In genomic region chr22:43411981-43412807, GRCh38 we compare ENCODE assay signal across 16 cellular contexts. TPM values are rescaled to one million over a fixed set of nuclear protein-coding genes. Genes with fewer than 3 reads are reported as not detected.
DNase-seq lines count a peak whose midpoint lies in the region; ATAC-seq and TF ChIP-seq lines count a peak whose summit lies in the region.
"Had no signal": no experiment of that assay in that cellular context is flagged by ENCODE, and none has a peak within 500 bp of the region (broad histone marks: within the 10 kb centered on the region; RNA-seq: fewer than 3 reads in every experiment).

Gene MPPED1, plus strand, starts transcription at chr22:43412014. Its CDS starts 12,972 bp downstream, at chr22:43424986.

- H3K9me3 ChIP-seq in iPS-20b (ENCODE audit: insufficient read depth, low read depth, low read length) (no peaks in the 10 kb centered on the region), smooth muscle cell (replicated peaks; ENCODE audit: low read depth) (no peaks in the 10 kb centered on the region), gastrocnemius medialis (no peaks in the 10 kb centered on the region), colonic mucosa (no peaks in the 10 kb centered on the region)
- H3K9me3 ChIP-seq: upper lobe of left lung had no signal

- no peak within 1 kb of the TSS for H2AFZ ChIP-seq in smooth muscle cell (ENCODE audit: low read depth)

- no peak for TF ChIP-seq POLR2A in gastrocnemius medialis (IDR thresholded peaks at IDR 0.05)

- in situ Hi-C loops in gastrocnemius medialis (cut with MboI; ENCODE audit: low sequenced_read_pairs in 4 of 4) = no loop called here

- WGBS in smooth muscle cell (ENCODE audit: low lambda C conversion rate) = 13% methylated on average over 27 of the region's 75 CpGs

- H3K4me2 ChIP-seq in smooth muscle cell = peak within 1 kb of the TSS; percentile 79

- no peaks in the 10 kb centered on the region for H3K4me1 ChIP-seq in iPS-20b (ENCODE audit: insufficient read depth, low read length)
- peaks cover 16% of the 10 kb centered on the region for H3K4me1 ChIP-seq in smooth muscle cell (ENCODE audit: low read depth)
- H3K4me1 ChIP-seq in gastrocnemius medialis = no peaks in the 10 kb centered on the region
- no peaks in the 10 kb centered on the region for H3K4me1 ChIP-seq in colonic mucosa

- peak within 1 kb of the TSS; percentile 47; the same call in 1 of the 2 replicates for H3K4me3 ChIP-seq in iPS-20b (ENCODE audit: low read length)
- H3K4me3 ChIP-seq in smooth muscle cell = no peak within 1 kb of the TSS
- no peak within 1 kb of the TSS for H3K4me3 ChIP-seq in gastrocnemius medialis
- no peak within 1 kb of the TSS for H3K4me3 ChIP-seq in colonic mucosa
- H3K4me3 ChIP-seq: upper lobe of left lung had no signal

- peak; percentile 14 for DNase-seq in NCI-H345 (lab: John Stamatoyannopoulos, UW)
- DNase-seq in NCI-H345 treated with DMSO at 0.1 percent for 48 hours (lab: John Stamatoyannopoulos, UW; ENCODE audit: unreplicated experiment) = no peak
- no peak for DNase-seq in smooth muscle cell (lab: John Stamatoyannopoulos, UW; ENCODE audit: unreplicated experiment)
- DNase-seq in SKM-1 treated with dmso at 0.1 percent for 144 hours (lab: John Stamatoyannopoulos, UW; ENCODE audit: unreplicated experiment) = no peak
- no peak for DNase-seq in gastrocnemius medialis
- DNase-seq in colonic mucosa = no peak
- DNase-seq: ACHN; activated CD8-positive, alpha-beta memory T cell treated with anti-CD3 and anti-CD28 coated beads, Interleukin-2, amount 10 ng/mL, durations not matched to agents 7 days and 5 days; activated gamma-delta T cell; CD8-positive, alpha-beta memory T cell; stimulated activated CD4-positive, alpha-beta T cell treated with anti-CD3 and anti-CD28 coated beads, Interleukin-4, amount 100 ng/mL, for 1 hour had no signal

- intact Hi-C loops in gastrocnemius medialis (cut with DNase I; ENCODE audit: low total_unique reads) = no loop called here
- intact Hi-C loops in colonic mucosa (cut with DNase I) = no loop called here

- peaks cover 65% of the 10 kb centered on the region for H3K27me3 ChIP-seq in iPS-20b (ENCODE audit: insufficient read depth, low read length)
- peaks cover 81% of the 10 kb centered on the region for H3K27me3 ChIP-seq in smooth muscle cell (ENCODE audit: low read depth)
- peaks cover 33 to 58% (median 46%) of the 10 kb centered on the region in 3 donors for H3K27me3 ChIP-seq in gastrocnemius medialis
- H3K27me3 ChIP-seq in colonic mucosa = peaks cover 11% of the 10 kb centered on the region

- H3K27ac ChIP-seq in VCaP = peak within 1 kb of the TSS; percentile 69
- H3K27ac ChIP-seq in iPS-20b (ENCODE audit: low read length) = no peak within 1 kb of the TSS
- H3K27ac ChIP-seq in smooth muscle cell (ENCODE audit: low read depth) = no peak within 1 kb of the TSS
- H3K27ac ChIP-seq in gastrocnemius medialis = no peak within 1 kb of the TSS
- no peak within 1 kb of the TSS for H3K27ac ChIP-seq in colonic mucosa
- H3K27ac ChIP-seq: upper lobe of left lung had no signal

- no peak for TF ChIP-seq CTCF in VCaP (conservative IDR thresholded peaks at IDR 0.05)
- no peak for TF ChIP-seq CTCF in smooth muscle cell (IDR thresholded peaks at IDR 0.05; ENCODE audit: borderline replicate concordance, insufficient read depth, poor library complexity, severe bottlenecking)
- TF ChIP-seq CTCF in gastrocnemius medialis (IDR thresholded peaks at IDR 0.05 in 4 of 5, conservative IDR thresholded peaks at IDR 0.05 in 1 of 5) = no peak
- no peak for TF ChIP-seq CTCF in colonic mucosa (IDR thresholded peaks at IDR 0.05)

- no peaks in the 10 kb centered on the region for H3F3A ChIP-seq in smooth muscle cell (ENCODE audit: low read depth)

- H3K9ac ChIP-seq in iPS-20b (ENCODE audit: low read depth, low read length) (no peak within 1 kb of the TSS), smooth muscle cell (ENCODE audit: low read depth) (no peak within 1 kb of the TSS), colonic mucosa (ENCODE audit: low read depth in 2 of 2, low read length in 2 of 2) (no peak within 1 kb of the TSS)

- no peaks in the 10 kb centered on the region for H3K79me2 ChIP-seq in smooth muscle cell (ENCODE audit: low read depth)

- H4K20me1 ChIP-seq in smooth muscle cell (ENCODE audit: low read depth) = no peaks in the 10 kb centered on the region

- H3K36me3 ChIP-seq in iPS-20b (ENCODE audit: insufficient read depth, low read depth, low read length) (no peaks in the 10 kb centered on the region), smooth muscle cell (ENCODE audit: low read depth) (no peaks in the 10 kb centered on the region), gastrocnemius medialis (no peaks in the 10 kb centered on the region), colonic mucosa (no peaks in the 10 kb centered on the region)
- H3K36me3 ChIP-seq: upper lobe of left lung had no signal

- ATAC-seq in gastrocnemius medialis = no peak
- ATAC-seq: activated CD8-positive, alpha-beta memory T cell treated with anti-CD3 and anti-CD28 coated beads, Interleukin-2, amount 10 ng/mL, durations not matched to agents 7 days and 5 days had no signal

RNA-seq across cellular contexts. Expression of gene MPPED1, which starts in this region (rescaled TPM):
- total RNA-seq in smooth muscle cell (not detected in 2 replicates), gastrocnemius medialis (not detected), colonic mucosa (under 1 TPM in 1 of 2 donors, not detected in 1; 0.05 TPM)
- not detected in 2 replicates for polyA plus RNA-seq in smooth muscle cell
- total RNA-seq: activated CD8-positive, alpha-beta memory T cell treated with anti-CD3 and anti-CD28 coated beads, Interleukin-2, amount 10 ng/mL, durations not matched to agents 7 days and 5 days; astrocyte; CD8-positive, alpha-beta memory T cell; upper lobe of left lung had no signal
- polyA plus RNA-seq: CD8-positive, alpha-beta memory T cell; keratinocyte had no signal
